19 cellular contexts compared by ENCODE assay signal in genomic region chr10:64115471-64115870, GRCh38.
DNase-seq lines count a peak whose midpoint lies in the region; ATAC-seq, FAIRE-seq and TF ChIP-seq lines count a peak whose summit lies in the region.
"Had no signal": no experiment of that assay in that cellular context is flagged by ENCODE, and none has a peak within 500 bp of the region (broad histone marks: within the 10 kb centered on the region; RNA-seq: fewer than 3 reads in every experiment).

No MANE protein-coding gene starts in this region.

- no peak overlapping the region for H2BK5ac ChIP-seq in mesendoderm (ENCODE audit: low read length)

- no peak overlapping the region for H3K4me3 Mint-ChIP-seq in natural killer cell
- H3K4me3 Mint-ChIP-seq: CD8-positive, alpha-beta T cell had no signal

- TF ChIP-seq CTCF in PC-3 (conservative IDR thresholded peaks at IDR 0.05; ENCODE audit: low read depth, low read length) (no peak), bronchial epithelial cell (IDR thresholded peaks at IDR 0.05; ENCODE audit: insufficient read depth, low read length, severe bottlenecking) (no peak), natural killer cell (IDR thresholded peaks at IDR 0.05) (no peak)

- H2BK120ac ChIP-seq in mesendoderm (ENCODE audit: low read depth, low read length), result peak overlapping the region; percentile 97

- peak overlapping the region; percentile 99 for H3K4ac ChIP-seq in mesendoderm (ENCODE audit: low read depth, low read length)

- peak overlapping the region; percentile 71 for H3K27ac ChIP-seq in PC-3 (ENCODE audit: low read length)
- no peak overlapping the region for H3K27ac ChIP-seq in mesendoderm (ENCODE audit: low read depth, low read length)
- H3K27ac ChIP-seq: C4-2B, GM23248, HL-60 had no signal

- H3K27ac Mint-ChIP-seq in natural killer cell, result no peak overlapping the region
- H3K27ac Mint-ChIP-seq: CD8-positive, alpha-beta T cell had no signal

- H4K5ac ChIP-seq in mesendoderm (ENCODE audit: low read length), result no peak overlapping the region

- H3K27me3 ChIP-seq in PC-3 (ENCODE audit: low read length) (no peaks in the 10 kb centered on the region), bronchial epithelial cell (ENCODE audit: control insufficient read depth, insufficient read depth, low read length) (no peaks in the 10 kb centered on the region), mesendoderm (ENCODE audit: insufficient read depth, low read length, poor library complexity) (no peaks in the 10 kb centered on the region)
- H3K27me3 ChIP-seq: BE2C had no signal

- no peak overlapping the region for H3K56ac ChIP-seq in mesendoderm (ENCODE audit: low read length)

- CTCF ChIA-PET in PC-3 (lab: Charles Lee), result interaction anchor here (0.5 kb wide), 1 partner anchor 11 kb away, joined by 4 read pairs; no protein-coding TSS in a partner anchor

- peak; percentile 65 for DNase-seq in PC-3
- peak; percentile 10 for DNase-seq in bronchial epithelial cell (ENCODE audit: low read depth)
- DNase-seq in mesendoderm, result peak; percentile 38
- no peak for DNase-seq in NCI-H226
- no peak for DNase-seq in activated gamma-delta T cell treated with Interleukin-2 at 50 U/mL for 16 hours
- DNase-seq in natural killer cell, result no peak
- DNase-seq: CD8-positive, alpha-beta T cell; DMS153; DMS79 treated with DMSO at 0.1 percent for 48 hours; EL had no signal

- H3K9me3 ChIP-seq in PC-3 (ENCODE audit: low read length), result no peaks in the 10 kb centered on the region
- H3K9me3 ChIP-seq: BE2C had no signal

- no peaks in the 10 kb centered on the region for H3K36me3 Mint-ChIP-seq in natural killer cell
- H3K36me3 Mint-ChIP-seq: CD8-positive, alpha-beta T cell had no signal

- no TSS peak for BruUV-seq in PC-3 (replicated peaks; lab: Mats Ljungman, UMichigan)

- no peak overlapping the region for H4K8ac ChIP-seq in mesendoderm (ENCODE audit: low read depth, low read length)

- H2AK5ac ChIP-seq in mesendoderm (ENCODE audit: low read length), result no peak overlapping the region

- ATAC-seq in PC-3 (no peak), HG03342 (IDR thresholded peaks at IDR 0.05; ENCODE audit: unreplicated experiment) (no peak), natural killer cell (no peak)
- ATAC-seq: CD8-positive, alpha-beta T cell had no signal

- H3K36me3 ChIP-seq in PC-3 (ENCODE audit: low read depth, low read length) (no peaks in the 10 kb centered on the region), bronchial epithelial cell (ENCODE audit: control insufficient read depth, insufficient read depth, low read length) (no peaks in the 10 kb centered on the region), mesendoderm (ENCODE audit: control insufficient read depth, insufficient read depth, low read length) (no peaks in the 10 kb centered on the region)
- H3K36me3 ChIP-seq: BE2C had no signal

- H3K79me2 ChIP-seq in PC-3 (ENCODE audit: low read length), result no peaks in the 10 kb centered on the region
- no peaks in the 10 kb centered on the region for H3K79me2 ChIP-seq in mesendoderm (ENCODE audit: control insufficient read depth, insufficient read depth, low read length)

- peaks cover 6 to 8% of the 10 kb centered on the region in 2 donors for H3K4me1 Mint-ChIP-seq in natural killer cell

- no peaks in the 10 kb centered on the region for H3K9me2 ChIP-seq in PC-3 (replicated peaks; ENCODE audit: low read length)

- H3K4me1 ChIP-seq in PC-3 (ENCODE audit: insufficient read depth, low read length) (peaks cover 40% of the 10 kb centered on the region), mesendoderm (ENCODE audit: control insufficient read depth, low read depth, low read length) (peaks cover 9% of the 10 kb centered on the region)
- H3K4me1 ChIP-seq: BE2C had no signal

- H3F3A ChIP-seq in PC-3 (ENCODE audit: low read length, unreplicated experiment), result no peaks in the 10 kb centered on the region

- peak overlapping the region; percentile 37 for H2BK15ac ChIP-seq in mesendoderm (replicated peaks; ENCODE audit: low read depth)

- POLR2A ChIA-PET in PC-3 (lab: Charles Lee; ENCODE audit: unreplicated experiment), result no interaction called here

- no peaks in the 10 kb centered on the region for H3K79me1 ChIP-seq in mesendoderm (ENCODE audit: low read length)

- H2AFZ ChIP-seq in PC-3 (ENCODE audit: low read length), result 0 out of 2 replicates have a peak overlapping the region, but pooled peaks have one; percentile 15
- H2AFZ ChIP-seq: GM23248 had no signal

- H3K9ac ChIP-seq in PC-3 (ENCODE audit: low read length) (no peak overlapping the region), mesendoderm (ENCODE audit: low read length) (no peak overlapping the region)
- H3K9ac ChIP-seq: GM23248 had no signal

- H4K20me1 ChIP-seq in PC-3 (ENCODE audit: low read length), result no peaks in the 10 kb centered on the region

- H3K9me3 Mint-ChIP-seq in natural killer cell, result peaks cover 2 to 6% of the 10 kb centered on the region in 2 donors
- H3K9me3 Mint-ChIP-seq: CD8-positive, alpha-beta T cell had no signal

- no peak overlapping the region for H3K23ac ChIP-seq in mesendoderm (ENCODE audit: low read length)

- WGBS in mesendoderm (ENCODE audit: extremely low coverage, insufficient coverage, low lambda C conversion rate), result no CpG with 5 or more reads among the region's 1 CpG

- intact Hi-C loops in PC-3 (cut with micrococcal nuclease) (loop anchor here (10.0 kb wide), 1 partner anchor 389 kb away; no protein-coding TSS in a partner anchor), natural killer cell (cut with micrococcal nuclease) (no loop called here)

- no peaks in the 10 kb centered on the region for H3K27me3 Mint-ChIP-seq in natural killer cell (ENCODE audit: low read depth in 2 of 2)

- peak overlapping the region; percentile 91 for H3K18ac ChIP-seq in mesendoderm (ENCODE audit: low read length)

- FAIRE-seq in bronchial epithelial cell (lab: Jason Lieb, UNC), result no peak
- FAIRE-seq: A204.1, D721Med, G401.6, GM12891 had no signal

- H3K4me3 ChIP-seq in PC-3 (ENCODE audit: low read length), result no peak overlapping the region
- H3K4me3 ChIP-seq in bronchial epithelial cell (ENCODE audit: low read depth, low read length), result no peak overlapping the region
- H3K4me3 ChIP-seq in mesendoderm (ENCODE audit: low read length), result no peak overlapping the region
- H3K4me3 ChIP-seq: GM23248 had no signal

- H3K4me2 ChIP-seq in PC-3 (ENCODE audit: low read length), result 0 out of 2 replicates have a peak overlapping the region, but pooled peaks have one; percentile 5
- H3K4me2 ChIP-seq in mesendoderm (ENCODE audit: low read length), result no peak overlapping the region

Comparison
In these comparisons a context has a peak if more than half of its experiments do, and no peak if none do; other contexts are left out.
1. DNase-seq: peak in PC-3 (single experiment), bronchial epithelial cell (single experiment) and mesendoderm (single experiment); none in NCI-H226 (single experiment), activated gamma-delta T cell treated with Interleukin-2 at 50 U/mL for 16 hours (single experiment) and natural killer cell (single experiment).